Comparison of ENCODE assay signal across 1 cellular context in the genomic region with DNA sequence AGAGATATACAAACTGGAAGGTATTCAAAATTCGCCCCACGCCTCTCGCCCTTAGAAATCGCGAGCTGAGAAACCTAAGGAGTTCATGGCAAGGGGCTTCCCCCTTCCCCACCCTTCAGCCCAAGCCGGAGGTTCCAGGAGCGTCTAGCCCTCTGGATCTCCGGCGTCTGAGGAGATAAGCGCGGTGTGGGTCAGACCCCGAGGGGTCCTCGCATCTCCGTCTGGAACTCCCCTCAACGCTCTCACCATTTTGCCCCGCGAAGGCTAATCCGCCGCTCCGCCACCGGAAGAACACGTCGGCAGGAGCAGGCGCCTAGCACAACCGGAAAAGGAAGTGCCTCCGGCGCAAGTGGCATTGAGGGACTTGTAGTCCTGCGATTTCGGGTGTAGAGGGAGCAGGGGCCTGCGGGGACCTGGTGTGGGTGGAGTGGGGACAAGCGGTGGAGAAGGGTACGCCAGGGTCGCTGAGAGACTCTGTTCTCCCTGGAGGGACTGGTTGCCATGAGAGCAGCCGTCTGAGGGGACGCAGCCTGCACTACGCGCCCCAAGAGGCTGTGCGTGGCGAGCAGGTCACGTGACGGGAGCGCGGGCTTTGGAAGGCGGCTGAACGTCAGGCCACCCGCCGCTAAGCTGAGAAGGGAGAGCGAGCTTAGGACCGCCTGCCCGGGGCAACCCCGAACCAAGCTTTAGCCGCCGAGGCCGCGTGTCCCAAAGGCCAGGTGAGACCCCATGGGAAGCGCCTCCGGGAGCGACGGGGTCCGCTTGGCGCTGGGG.
A peak's percentile ranks its signal among the peaks of the same experiment; 100 is the strongest.
TF ChIP-seq lines count a peak whose summit lies in the region.

Gene FEN1, plus strand, starts transcription at position 602 of the 774 bp plus-strand sequence. CDS start 2,451 bp downstream, outside the sequence.
Gene TMEM258, minus strand, starts transcription at position 290 of the 774 bp plus-strand sequence. Its CDS starts 41 bp downstream, at position 249.

TF ChIP-seq in endothelial cell of umbilical vein, 7 proteins besides CTCF, POLR2A, EP300 and RAD21:
- TF ChIP-seq MYC (IDR thresholded peaks at IDR 0.05; ENCODE audit: low read depth, low read length) (peak; percentile 15), JUN (IDR thresholded peaks at IDR 0.05; ENCODE audit: borderline replicate concordance, insufficient read depth, insufficient read length, low read depth) (no peak), EZH2 (IDR thresholded peaks at IDR 0.05; ENCODE audit: borderline replicate concordance, low read depth, low read length, severe bottlenecking) (no peak), POLR2AphosphoS5 (IDR thresholded peaks at IDR 0.05; ENCODE audit: insufficient read depth, low read depth, low read length) (peak; percentile 88), FOS (IDR thresholded peaks at IDR 0.05; ENCODE audit: borderline replicate concordance, insufficient read depth, low read length) (no peak), GATA2 (IDR thresholded peaks at IDR 0.05; ENCODE audit: insufficient read depth, insufficient read length, low read depth, low read length) (no peak)
- TF ChIP-seq, protein P1, sequence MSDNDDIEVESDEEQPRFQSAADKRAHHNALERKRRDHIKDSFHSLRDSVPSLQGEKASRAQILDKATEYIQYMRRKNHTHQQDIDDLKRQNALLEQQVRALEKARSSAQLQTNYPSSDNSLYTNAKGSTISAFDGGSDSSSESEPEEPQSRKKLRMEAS (IDR thresholded peaks at IDR 0.05; ENCODE audit: insufficient read depth, insufficient read length) = peak; percentile 86
TF ChIP-seq in endothelial cell of umbilical vein: peak in this region for 3.
